Comparison of ENCODE assay signal across 19 cellular contexts in genomic region chr5:57844410-57844809, GRCh38.
DNase-seq lines count a peak whose midpoint lies in the region; ATAC-seq and TF ChIP-seq lines count a peak whose summit lies in the region.
"Had no signal": no experiment of that assay in that cellular context is flagged by ENCODE, and none has a peak within 500 bp of the region (broad histone marks: within the 10 kb centered on the region; RNA-seq: fewer than 3 reads in every experiment).

No MANE protein-coding gene starts in this region.

- no peak overlapping the region for H4K8ac ChIP-seq in mesendoderm (ENCODE audit: low read depth, low read length)

- TF ChIP-seq CTCF in Panc1 (IDR thresholded peaks at IDR 0.05) = no peak

- no peak overlapping the region for H2AK5ac ChIP-seq in mesendoderm (ENCODE audit: low read length)

- H3K79me1 ChIP-seq in mesendoderm (ENCODE audit: low read length) = no peaks in the 10 kb centered on the region

- H3K4me1 ChIP-seq in Panc1 (ENCODE audit: control insufficient read depth, insufficient read depth, low read length) = peaks cover 31% of the 10 kb centered on the region
- H3K4me1 ChIP-seq in mesendoderm (ENCODE audit: control insufficient read depth, low read depth, low read length) = peaks cover 7% of the 10 kb centered on the region
- H3K4me1 ChIP-seq: HAP-1 had no signal

- H3K4me3 ChIP-seq in Panc1 (ENCODE audit: low read depth in 2 of 2, low read length in 2 of 2) = no peak overlapping the region
- no peak overlapping the region for H3K4me3 ChIP-seq in mesendoderm (ENCODE audit: low read length)
- H3K4me3 ChIP-seq: GM23338, HAP-1, PC-9 had no signal

- H3K4ac ChIP-seq in mesendoderm (ENCODE audit: low read depth, low read length) = no peak overlapping the region

- peak overlapping the region; percentile 66 for H2BK15ac ChIP-seq in mesendoderm (replicated peaks; ENCODE audit: low read depth)

- no peaks in the 10 kb centered on the region for H3K36me3 ChIP-seq in Panc1 (ENCODE audit: control insufficient read depth, insufficient read depth, low read length)
- no peaks in the 10 kb centered on the region for H3K36me3 ChIP-seq in mesendoderm (ENCODE audit: control insufficient read depth, insufficient read depth, low read length)
- H3K36me3 ChIP-seq: HAP-1 had no signal

- H3K27ac ChIP-seq in Panc1 (ENCODE audit: low read length) (peak overlapping the region; percentile 85), mesendoderm (ENCODE audit: low read depth, low read length) (no peak overlapping the region)
- H3K27ac ChIP-seq: PC-9 had no signal

- H4K5ac ChIP-seq in mesendoderm (ENCODE audit: low read length) = no peak overlapping the region

- H2BK120ac ChIP-seq in mesendoderm (ENCODE audit: low read depth, low read length) = no peak overlapping the region

- H3K56ac ChIP-seq in mesendoderm (ENCODE audit: low read length) = no peak overlapping the region

- BruUV-seq in Panc1 (replicated peaks; lab: Mats Ljungman, UMichigan) = no TSS peak

- no peaks in the 10 kb centered on the region for H3K9me3 ChIP-seq in Panc1 (ENCODE audit: control insufficient read depth, insufficient read depth, low read depth, low read length)
- H3K9me3 ChIP-seq: HAP-1 had no signal

- in situ Hi-C loops in Panc1 (cut with HindIII; ENCODE audit: low pct_unique_long_range_greater_than_20kb, low sequenced_read_pairs) = no loop called here

- POLR2A ChIA-PET in Panc1 (lab: Charles Lee) = no interaction called here

- DNase-seq in Right ventricle myocardium superior (peak; percentile 45), cardiac septum (ENCODE audit: low spot score) (no peak), Panc1 (ENCODE audit: low read depth, low spot score) (no peak), left cardiac atrium (peak; percentile 30), mesendoderm (peak; percentile 21), putamen (ENCODE audit: low spot score) (no peak)
- DNase-seq: AML-193; C1 segment of cervical spinal cord; Calu3; CD8-positive, alpha-beta T cell; MV-4-11; NCI-H1694; NCI-H446; NCI-H526; PC-9 had no signal

- H3K23ac ChIP-seq in mesendoderm (ENCODE audit: low read length) = no peak overlapping the region

- no CpG with 5 or more reads among the region's 2 CpGs for WGBS in mesendoderm (ENCODE audit: extremely low coverage, insufficient coverage, low lambda C conversion rate)

- H3K27me3 ChIP-seq in Panc1 (ENCODE audit: control insufficient read depth, insufficient read depth, low read length) (no peaks in the 10 kb centered on the region), mesendoderm (ENCODE audit: insufficient read depth, low read length, poor library complexity) (no peaks in the 10 kb centered on the region)

- H2BK5ac ChIP-seq in mesendoderm (ENCODE audit: low read length) = no peak overlapping the region

- intact Hi-C loops in Right ventricle myocardium superior (cut with DNase I) (no loop called here), cardiac septum (cut with DNase I) (no loop called here), Panc1 (cut with micrococcal nuclease; ENCODE audit: unreplicated experiment) (no loop called here), left cardiac atrium (cut with DNase I) (no loop called here)

- ATAC-seq in Right ventricle myocardium superior (ENCODE audit: poor library complexity) (peak; percentile 27), Panc1 (no peak), left cardiac atrium (peak in 1 of 2 donors; percentile 31), GM21515 (IDR thresholded peaks at IDR 0.05; ENCODE audit: unreplicated experiment) (no peak), HG03521 (IDR thresholded peaks at IDR 0.05; ENCODE audit: unreplicated experiment) (no peak)
- ATAC-seq: CD8-positive, alpha-beta T cell; GM23338 had no signal

- CTCF ChIA-PET in Panc1 (lab: Charles Lee) = no interaction called here

- H3K79me2 ChIP-seq in mesendoderm (ENCODE audit: control insufficient read depth, insufficient read depth, low read length) = no peaks in the 10 kb centered on the region

- no peak overlapping the region for H3K9ac ChIP-seq in mesendoderm (ENCODE audit: low read length)

- peak overlapping the region; percentile 51 for H3K18ac ChIP-seq in mesendoderm (ENCODE audit: low read length)

- no peak overlapping the region for H3K4me2 ChIP-seq in mesendoderm (ENCODE audit: low read length)
- H3K4me2 ChIP-seq: GM23338, PC-9 had no signal

Comparison
In these comparisons a context has a peak if more than half of its experiments do, and no peak if none do; other contexts are left out.
1. DNase-seq: peak in Right ventricle myocardium superior (single experiment), left cardiac atrium (single experiment) and mesendoderm (single experiment); none in cardiac septum (single experiment), Panc1 (single experiment) and putamen (single experiment).